Comparison of ENCODE assay signal across 8 cellular contexts in the genomic region with DNA sequence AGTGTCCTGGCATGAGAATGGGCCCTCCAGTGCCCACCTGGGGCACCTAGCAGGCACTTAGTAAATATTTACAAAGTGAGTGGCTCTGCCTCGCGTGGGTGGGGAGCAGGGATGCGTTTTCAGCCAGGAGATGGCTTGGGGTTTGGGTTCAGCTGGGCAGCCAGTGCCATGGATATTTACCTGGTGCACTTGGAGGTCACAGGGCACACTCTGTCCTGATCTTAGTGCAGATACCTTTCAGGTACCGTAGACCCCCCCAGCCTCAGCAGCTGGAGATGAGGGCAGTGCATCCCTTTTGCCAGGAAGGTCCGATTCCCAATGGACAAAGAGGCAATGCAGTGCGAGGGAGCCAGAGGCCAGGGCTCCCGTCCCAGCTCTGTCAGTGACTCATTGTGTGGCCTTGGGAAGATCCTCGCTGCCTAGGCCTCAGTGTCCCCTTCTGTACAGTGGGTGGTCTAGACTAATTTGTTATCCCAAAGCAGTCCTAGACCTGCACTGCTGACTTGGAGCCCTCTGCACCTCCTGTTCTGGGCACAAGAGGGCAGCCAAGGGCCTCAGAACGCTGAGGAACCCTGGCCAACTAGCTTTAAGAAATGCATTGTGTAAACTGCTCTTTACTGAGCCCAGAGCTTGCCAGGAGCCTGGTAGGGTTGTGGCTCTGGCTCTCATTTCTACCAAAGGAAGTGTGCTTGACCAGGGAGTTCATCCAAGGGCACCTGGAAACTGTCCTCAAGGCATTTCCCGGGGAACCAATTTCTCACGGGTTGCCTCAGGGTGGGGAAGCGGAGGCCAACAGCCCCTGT. TPM values are rescaled to one million over a fixed set of nuclear protein-coding genes. Genes with fewer than 3 reads are reported as not detected.
DNase-seq lines count a peak whose midpoint lies in the region; ATAC-seq and TF ChIP-seq lines count a peak whose summit lies in the region.

No MANE protein-coding gene starts in this region.

- H3K27me3 ChIP-seq in dorsolateral prefrontal cortex = no peaks in the 10 kb centered on the region

- intact Hi-C loops in dorsolateral prefrontal cortex (cut with DNase I) = loop anchor here (1.0 to 10.0 kb wide), 6 partner anchors 17 to 401 kb away; a partner anchor contains a TSS

- peak; percentile 78 for ATAC-seq in HG03095 (IDR thresholded peaks at IDR 0.05; ENCODE audit: unreplicated experiment)

- peak; percentile 41 for DNase-seq in DMS79 treated with DMSO at 0.1 percent for 48 hours (lab: John Stamatoyannopoulos, UW)
- DNase-seq in DMS79 (lab: John Stamatoyannopoulos, UW) = no peak
- peak; percentile 45 to 81 for DNase-seq in NCI-H526 (lab: John Stamatoyannopoulos, UW)
- DNase-seq in activated CD4-positive, alpha-beta memory T cell treated with anti-CD3 and anti-CD28 coated beads, Interleukin-2, amount 10 ng/mL, durations not matched to agents 7 days and 5 days = peak; percentile 80
- peak; percentile 76 to 89 (median 83) for DNase-seq in dorsolateral prefrontal cortex
- peak; percentile 94 for DNase-seq in medulla oblongata (ENCODE audit: extremely low spot score)
- DNase-seq in stimulated activated CD8-positive, alpha-beta memory T cell treated with anti-CD3 and anti-CD28 coated beads, Interleukin-15, amount 100 ng/mL, for 24 hours (ENCODE audit: low read depth) = peak; percentile 33

- H3K27ac ChIP-seq in dorsolateral prefrontal cortex = peak overlapping the region; percentile 52 to 99 (median 92)

- CTCF ChIA-PET in activated CD4-positive, alpha-beta memory T cell treated with anti-CD3 and anti-CD28 coated beads, Interleukin-2, amount 10 ng/mL, durations not matched to agents 7 days and 5 days (lab: Charles Lee) = interaction anchor here (0.6 to 10.6 kb wide), 20 partner anchors 10 to 404 kb away, joined by 3 to 417 read pairs (median 4); a partner anchor contains a TSS

- H3K36me3 Mint-ChIP-seq in activated CD4-positive, alpha-beta memory T cell treated with anti-CD3 and anti-CD28 coated beads, Interleukin-2, amount 10 ng/mL, durations not matched to agents 7 days and 5 days (ENCODE audit: low read depth) = no peaks in the 10 kb centered on the region

- no peaks in the 10 kb centered on the region for H3K9me3 Mint-ChIP-seq in activated CD4-positive, alpha-beta memory T cell treated with anti-CD3 and anti-CD28 coated beads, Interleukin-2, amount 10 ng/mL, durations not matched to agents 7 days and 5 days

- H3K4me3 ChIP-seq in dorsolateral prefrontal cortex = peak overlapping the region in 8 of 59 donors; percentile 3 to 33 (median 14)

- H3K4me3 Mint-ChIP-seq in activated CD4-positive, alpha-beta memory T cell treated with anti-CD3 and anti-CD28 coated beads, Interleukin-2, amount 10 ng/mL, durations not matched to agents 7 days and 5 days = no peak overlapping the region

- H3K27ac Mint-ChIP-seq in activated CD4-positive, alpha-beta memory T cell treated with anti-CD3 and anti-CD28 coated beads, Interleukin-2, amount 10 ng/mL, durations not matched to agents 7 days and 5 days = no peak overlapping the region

- peak; percentile 66 to 99 (median 95) for TF ChIP-seq CTCF in dorsolateral prefrontal cortex (IDR thresholded peaks at IDR 0.05 in 54 of 56, conservative IDR thresholded peaks at IDR 0.05 in 2 of 56; ENCODE audit: low read depth in 1 of 56, partially characterized antibody in 56 of 56)

- no peaks in the 10 kb centered on the region for H3K27me3 Mint-ChIP-seq in activated CD4-positive, alpha-beta memory T cell treated with anti-CD3 and anti-CD28 coated beads, Interleukin-2, amount 10 ng/mL, durations not matched to agents 7 days and 5 days

- POLR2A ChIA-PET in activated CD4-positive, alpha-beta memory T cell treated with anti-CD3 and anti-CD28 coated beads, Interleukin-2, amount 10 ng/mL, durations not matched to agents 7 days and 5 days (lab: Charles Lee) = interaction anchor here (1.1 to 1.7 kb wide), 4 partner anchors 16 to 156 kb away, joined by 3 to 15 read pairs (median 6); a partner anchor contains a TSS

- H3K4me1 Mint-ChIP-seq in activated CD4-positive, alpha-beta memory T cell treated with anti-CD3 and anti-CD28 coated beads, Interleukin-2, amount 10 ng/mL, durations not matched to agents 7 days and 5 days = peaks cover 19% of the 10 kb centered on the region

RNA-seq across cellular contexts. Expression of a gene that starts 16.0 kb away (rescaled TPM):
- 1 to 10 TPM; 2.0 to 3.6 TPM for total RNA-seq in activated CD4-positive, alpha-beta memory T cell treated with anti-CD3 and anti-CD28 coated beads, Interleukin-2, amount 10 ng/mL, durations not matched to agents 7 days and 5 days
- total RNA-seq in dorsolateral prefrontal cortex = 100 to 1,000 TPM in 22 of 120 experiments, 10 to 100 TPM in 98; 48.3 to 174 (median 79.7) TPM

RNA-seq across cellular contexts. Expression of a gene that starts 52.8 kb away (rescaled TPM):
- not detected for total RNA-seq in activated CD4-positive, alpha-beta memory T cell treated with anti-CD3 and anti-CD28 coated beads, Interleukin-2, amount 10 ng/mL, durations not matched to agents 7 days and 5 days
- total RNA-seq in dorsolateral prefrontal cortex = 10 to 100 TPM in 20 of 120 experiments, 1 to 10 TPM in 100; 1.4 to 21.4 (median 5.9) TPM

Comparison
In these comparisons a context has a peak if more than half of its experiments do, and no peak if none do; other contexts are left out.
1. RNA of a gene that starts 16.0 kb away (total RNA-seq): 48.3 to 174 TPM in dorsolateral prefrontal cortex; 2.0 to 3.6 TPM in activated CD4-positive, alpha-beta memory T cell treated with anti-CD3 and anti-CD28 coated beads, Interleukin-2, amount 10 ng/mL, durations not matched to agents 7 days and 5 days; every median in the first group is over 10 times any median in the second.